20 cellular contexts compared by ENCODE assay signal in the genomic region with DNA sequence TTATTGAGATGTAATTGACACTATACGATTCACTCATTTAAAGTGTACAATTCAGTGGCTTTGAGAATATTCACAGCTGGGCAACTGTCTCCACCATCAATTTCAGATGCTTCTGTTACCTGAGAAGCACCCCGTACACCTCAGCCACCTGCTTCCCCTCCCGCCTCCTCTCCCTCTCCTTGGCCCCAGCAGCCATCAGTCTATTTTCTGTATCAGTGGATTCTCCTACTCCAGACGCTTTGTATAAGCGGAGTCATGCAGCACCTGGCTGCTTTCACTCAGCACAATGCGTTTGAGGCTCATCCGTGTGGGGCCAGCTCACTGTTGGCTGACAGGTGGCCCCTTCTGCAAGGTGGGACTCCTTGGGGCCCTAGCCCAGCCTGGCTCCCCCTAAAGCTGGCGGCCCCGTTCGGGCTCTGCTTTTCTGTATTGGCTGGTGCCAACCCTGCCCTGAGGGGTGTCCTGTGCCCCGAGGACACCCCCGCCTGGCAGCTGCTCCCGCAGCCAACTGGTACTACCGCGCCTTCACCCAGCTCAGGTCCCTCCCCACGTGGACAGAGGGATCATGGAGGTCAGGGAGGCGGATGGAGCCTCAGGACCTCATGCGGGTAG.
"Had no signal": no experiment of that assay in that cellular context is flagged by ENCODE, and none has a peak within 500 bp of the region (broad histone marks: within the 10 kb centered on the region; RNA-seq: fewer than 3 reads in every experiment).

No MANE protein-coding gene starts in this region.

- H3K9me3 ChIP-seq: adrenal gland, ascending aorta, prostate gland, thoracic aorta, upper lobe of left lung had no signal

- H3K36me3 ChIP-seq: adrenal gland, ascending aorta, brain microvascular endothelial cell, prostate gland, thoracic aorta, upper lobe of left lung had no signal

- H3K4me3 Mint-ChIP-seq: activated naive CD8-positive, alpha-beta T cell; activated T-cell treated with anti-CD3 and anti-CD28 coated beads, Interleukin-2, amount 50 U/mL, for 4 hours; naive B cell; neural crest cell had no signal

- ATAC-seq: activated T-cell treated with anti-CD3 and anti-CD28 coated beads, Interleukin-2, amount 50 U/mL, for 4 hours had no signal

- H3K9me3 Mint-ChIP-seq: activated T-helper 2 cell treated with anti-CD3 and anti-CD28 coated beads, Interferon-gamma antibody, Interleukin-2, Interleukin-4, amounts not matched to agents 10 μg/mL and 5 μg/mL and 100 μg/mL, durations not matched to agents 14 hours and 24 hours and 36 hours; neural crest cell had no signal

- H3K27me3 Mint-ChIP-seq: activated naive CD8-positive, alpha-beta T cell had no signal

- H3K27me3 ChIP-seq: adrenal gland, ascending aorta, brain microvascular endothelial cell, upper lobe of left lung had no signal

- DNase-seq: activated CD4-positive, alpha-beta T cell treated with anti-CD3 and anti-CD28 coated beads for 1 hour; activated naive CD4-positive, alpha-beta T cell; activated T-cell treated with anti-CD3 and anti-CD28 coated beads, Interleukin-2, amount 50 U/mL, for 4 hours; adrenal gland; brain microvascular endothelial cell; caudate nucleus; dermis blood vessel endothelial cell; effector CD8-positive, alpha-beta T cell; foreskin melanocyte; kidney glomerular epithelial cell; naive B cell; stimulated activated CD4-positive, alpha-beta T cell treated with anti-CD3 and anti-CD28 coated beads, Interleukin-4, amount 100 ng/mL, for 1 hour; T-helper 1 cell had no signal

- H3K4me1 Mint-ChIP-seq: naive B cell had no signal

- H3K27ac Mint-ChIP-seq: activated naive CD8-positive, alpha-beta T cell; activated T-helper 2 cell treated with anti-CD3 and anti-CD28 coated beads, Interferon-gamma antibody, Interleukin-2, Interleukin-4, amounts not matched to agents 10 μg/mL and 5 μg/mL and 100 μg/mL, durations not matched to agents 14 hours and 24 hours and 36 hours had no signal

- H3K27ac ChIP-seq: adrenal gland, ascending aorta, brain microvascular endothelial cell, prostate gland, thoracic aorta, upper lobe of left lung had no signal

- H3K4me1 ChIP-seq: adrenal gland, ascending aorta, prostate gland, upper lobe of left lung had no signal

- H3K4me3 ChIP-seq: adrenal gland, ascending aorta, prostate gland, thoracic aorta, upper lobe of left lung had no signal
